In the genomic region with DNA sequence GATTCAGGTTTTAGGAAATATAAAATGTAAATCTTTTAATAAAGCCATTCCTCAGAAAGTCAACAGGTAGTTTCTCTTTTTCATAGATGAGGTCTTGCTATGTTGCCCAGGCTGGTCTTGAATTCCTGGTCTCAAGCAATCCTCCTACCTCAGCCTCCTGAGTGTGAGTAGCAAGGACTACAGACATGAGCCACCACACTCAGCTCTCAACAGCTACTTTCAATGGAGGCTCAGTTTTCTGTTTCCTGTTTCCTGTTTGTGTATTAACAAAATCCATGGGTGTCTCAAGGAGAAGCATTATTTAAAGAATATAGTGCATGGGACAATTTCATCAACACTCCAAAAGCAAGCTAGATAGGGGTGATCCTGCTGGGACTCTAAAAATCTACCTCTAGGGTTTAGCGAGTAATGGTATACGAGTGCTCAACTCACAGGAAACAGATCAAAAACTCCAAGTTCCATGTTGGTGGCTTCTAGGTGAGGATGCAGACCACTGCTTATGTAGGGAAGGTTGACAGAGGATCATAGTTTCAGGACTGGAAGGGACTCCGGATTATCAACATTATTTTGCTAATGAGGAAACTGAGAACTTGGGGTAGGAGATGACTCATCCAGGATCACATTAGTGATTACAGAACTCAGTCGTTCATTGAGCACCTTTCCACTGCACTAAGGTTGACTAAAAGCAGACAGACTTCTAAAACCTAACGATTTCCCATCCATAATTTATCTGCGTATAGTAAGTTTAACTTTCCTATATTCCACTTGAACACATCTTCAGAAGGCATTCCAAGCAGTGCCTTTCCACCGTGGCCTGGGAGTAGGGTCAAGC, we compare ENCODE assay signal across 22 cellular contexts.
DNase-seq lines count a peak whose midpoint lies in the region; ATAC-seq, FAIRE-seq and TF ChIP-seq lines count a peak whose summit lies in the region.
"Had no signal": no experiment of that assay in that cellular context is flagged by ENCODE, and none has a peak within 500 bp of the region (broad histone marks: within the 10 kb centered on the region; RNA-seq: fewer than 3 reads in every experiment).

No MANE protein-coding gene starts in this region.

- H3K23me2 ChIP-seq in H1 (ENCODE audit: low read depth, low read length), result no peaks in the 10 kb centered on the region

- no peak overlapping the region for H2AK5ac ChIP-seq in H1 (ENCODE audit: low read depth, low read length)

- 0 out of 2 replicates have a peak overlapping the region, but pooled peaks have one; percentile 19 for H2BK5ac ChIP-seq in H1 (ENCODE audit: low read depth, low read length)

- H3K4ac ChIP-seq in H1 (replicated peaks; ENCODE audit: insufficient read length, low read depth, low read length), result no peak overlapping the region

- H3K23ac ChIP-seq in H1 (ENCODE audit: insufficient read length), result no peak overlapping the region

- H2BK120ac ChIP-seq in H1 (replicated peaks; ENCODE audit: low read depth, low read length), result no peak overlapping the region

- H3K56ac ChIP-seq in H1 (replicated peaks; ENCODE audit: insufficient read length, low read depth, low read length), result no peak overlapping the region

- POLR2A ChIA-PET in OCI-LY7 (lab: Charles Lee), result no interaction called here
- POLR2A ChIA-PET in H1 (lab: Charles Lee; ENCODE audit: partially characterized antibody), result no interaction called here

- 0 out of 2 replicates have a peak overlapping the region, but pooled peaks have one; percentile 4 for H2AFZ ChIP-seq in OCI-LY7 (ENCODE audit: low read length)
- H2AFZ ChIP-seq in H1 (ENCODE audit: low read length), result no peak overlapping the region

- H2BK12ac ChIP-seq in H1 (ENCODE audit: low read depth, low read length), result no peak overlapping the region

- H2BK20ac ChIP-seq in H1 (ENCODE audit: low read length), result no peak overlapping the region

- H3K27ac ChIP-seq in OCI-LY7 (ENCODE audit: low read depth, low read length, poor library complexity, severe bottlenecking) (no peak overlapping the region), H1 (ENCODE audit: low read depth, low read length) (no peak overlapping the region)
- H3K27ac ChIP-seq: BLaER1 treated with 17β-estradiol and CSF1 and Interleukin-3, amounts not matched to agents 10 nM and 100 nM; cardiac muscle cell; SJSA1 had no signal

- DNase-seq in activated T-cell treated with anti-CD3 and anti-CD28 coated beads, Interleukin-2, amount 50 U/mL, for 72 hours, result no peak
- DNase-seq in activated T-cell treated with anti-CD3 and anti-CD28 coated beads for 4 hours (no peak), OCI-LY7 (ENCODE audit: low spot score) (no peak), H1 (ENCODE audit: low read depth in 1 of 2, low spot score in 2 of 2) (no peak), GM03348 (ENCODE audit: low spot score) (no peak)
- DNase-seq in activated effector memory CD4-positive, alpha-beta T cell treated with Interleukin-2 at 50 U/mL for 16 hours, result no peak
- DNase-seq: activated CD8-positive, alpha-beta memory T cell treated with anti-CD3 and anti-CD28 coated beads for 24 hours; activated effector memory CD4-positive, alpha-beta T cell treated with anti-CD3 and anti-CD28 coated beads, Interleukin-2, amount 50 U/mL, for 16 hours; amygdala; glutamatergic neuron; IMR-90; NCI-H1417; NCI-H510A; NK-92 treated with Interleukin-12 subunit alpha and Interleukin-12 subunit beta, amount 100 ng/mL, for 24 hours had no signal

- no peaks in the 10 kb centered on the region for H3K79me1 ChIP-seq in H1 (ENCODE audit: low read depth, low read length)

- H3K4me1 Mint-ChIP-seq in activated T-cell treated with anti-CD3 and anti-CD28 coated beads, Interleukin-2, amount 50 U/mL, for 72 hours (ENCODE audit: low read depth), result peaks cover 38% of the 10 kb centered on the region

- H3K9me2 ChIP-seq in OCI-LY7 (ENCODE audit: insufficient read depth, low read length), result no peaks in the 10 kb centered on the region

- H3K79me2 ChIP-seq in OCI-LY7 (ENCODE audit: insufficient read depth, low read depth, low read length), result no peaks in the 10 kb centered on the region
- H3K79me2 ChIP-seq in H1 (ENCODE audit: control insufficient read depth in 1 of 2, insufficient read depth in 2 of 2, low read length in 2 of 2), result no peaks in the 10 kb centered on the region

- BruUV-seq in OCI-LY7 (replicated peaks; lab: Mats Ljungman, UMichigan), result no TSS peak

- CTCF ChIA-PET in OCI-LY7 (lab: Charles Lee; ENCODE audit: unreplicated experiment), result interaction anchor here (0.9 kb wide), 1 partner anchor 165 kb away, joined by 3 read pairs; no protein-coding TSS in a partner anchor
- CTCF ChIA-PET in H1 (lab: Charles Lee; ENCODE audit: partially characterized antibody), result interaction anchor here (1.9 kb wide), 1 partner anchor 14 kb away, joined by 5 read pairs; no protein-coding TSS in a partner anchor

- no peak overlapping the region for H3K18ac ChIP-seq in H1 (ENCODE audit: extremely low read depth, low read length)

- H3K14ac ChIP-seq in H1 (ENCODE audit: insufficient read length), result no peak overlapping the region

- no peak for TF ChIP-seq RAD21 in H1 (IDR thresholded peaks at IDR 0.05 in 1 of 2, conservative IDR thresholded peaks at IDR 0.05 in 1 of 2; ENCODE audit: low read depth in 2 of 2, low read length in 2 of 2)

- H3K36me3 ChIP-seq in OCI-LY7 (ENCODE audit: insufficient read depth, low read length), result no peaks in the 10 kb centered on the region
- no peaks in the 10 kb centered on the region for H3K36me3 ChIP-seq in H1 (ENCODE audit: control insufficient read depth in 2 of 4, insufficient read depth in 4 of 4, low read length in 3 of 4)
- H3K36me3 ChIP-seq: BLaER1 treated with 17β-estradiol and CSF1 and Interleukin-3, amounts not matched to agents 10 nM and 100 nM; cardiac muscle cell had no signal

- H3K4me1 ChIP-seq in OCI-LY7 (ENCODE audit: insufficient read depth, low read length, poor library complexity, severe bottlenecking) (no peaks in the 10 kb centered on the region), H1 (replicated peaks in 1 of 4; ENCODE audit: control insufficient read depth in 3 of 4, insufficient read depth in 4 of 4, low read length in 3 of 4) (no peaks in the 10 kb centered on the region)

- ATAC-seq in activated T-cell treated with anti-CD3 and anti-CD28 coated beads, Interleukin-2, amount 50 U/mL, for 72 hours (replicated peaks in 1 of 2), result peak; percentile 53 to 75
- ATAC-seq in GM18861 (IDR thresholded peaks at IDR 0.05; ENCODE audit: unreplicated experiment), result peak; percentile 46
- no peak for ATAC-seq in GM19467 (IDR thresholded peaks at IDR 0.05; ENCODE audit: unreplicated experiment)

- WGBS in H1 (ENCODE audit: extremely low coverage in 1 of 2, insufficient coverage in 1 of 2, insufficient read length in 1 of 2, insufficient replicate concordance in 2 of 2, low coverage in 1 of 2, low lambda C conversion rate in 2 of 2, missing lambda C conversion rate in 1 of 2), 2 experiments, result 90% methylated on average over 7 of the region's 7 CpGs; no CpG with 5 or more reads in 1 of the 2 experiments

- H2BK15ac ChIP-seq in H1 (ENCODE audit: low read length), result no peak overlapping the region

- no peaks in the 10 kb centered on the region for H3K27me3 ChIP-seq in H1 (replicated peaks in 1 of 4; ENCODE audit: control insufficient read depth in 3 of 4, extremely low read depth in 1 of 4, insufficient read depth in 3 of 4, low read length in 3 of 4)
- H3K27me3 ChIP-seq: BLaER1 treated with 17β-estradiol and CSF1 and Interleukin-3, amounts not matched to agents 10 nM and 100 nM; cardiac muscle cell; SJSA1 had no signal

- no peaks in the 10 kb centered on the region for H3K9me3 ChIP-seq in OCI-LY7 (ENCODE audit: low read length)
- H3K9me3 ChIP-seq in H1 (ENCODE audit: insufficient read depth in 2 of 2, low read depth in 1 of 2, low read length in 1 of 2), result 0 out of 4 replicates have a peak, but pooled peaks cover 0 to 3% of the 10 kb centered on the region in 2 experiments

- H4K5ac ChIP-seq in H1 (ENCODE audit: insufficient read length, low read depth, low read length), result no peak overlapping the region

- H3K4me3 Mint-ChIP-seq in activated T-cell treated with anti-CD3 and anti-CD28 coated beads, Interleukin-2, amount 50 U/mL, for 72 hours, result peak overlapping the region in 1 of 2 donors; percentile 25

- no peak overlapping the region for H4K91ac ChIP-seq in H1 (replicated peaks; ENCODE audit: insufficient read length, low read length)

- peaks cover 9 to 10% of the 10 kb centered on the region in 2 donors for H3K9me3 Mint-ChIP-seq in activated T-cell treated with anti-CD3 and anti-CD28 coated beads, Interleukin-2, amount 50 U/mL, for 72 hours

- H4K8ac ChIP-seq in H1 (ENCODE audit: extremely low read depth, insufficient read depth, low read length), result no peak overlapping the region

- H4K20me1 ChIP-seq in OCI-LY7 (ENCODE audit: insufficient read depth, low read length), result no peaks in the 10 kb centered on the region
- no peaks in the 10 kb centered on the region for H4K20me1 ChIP-seq in H1 (replicated peaks in 1 of 2; ENCODE audit: control insufficient read depth in 1 of 2, insufficient read depth in 2 of 2, low read length in 2 of 2)
- H4K20me1 ChIP-seq: BLaER1 treated with 17β-estradiol and CSF1 and Interleukin-3, amounts not matched to agents 10 nM and 100 nM had no signal

- peaks cover 10 to 19% of the 10 kb centered on the region in 2 donors for H3K36me3 Mint-ChIP-seq in activated T-cell treated with anti-CD3 and anti-CD28 coated beads, Interleukin-2, amount 50 U/mL, for 72 hours (ENCODE audit: insufficient read depth in 2 of 2)

- H3K4me2 ChIP-seq in OCI-LY7 (ENCODE audit: low read length) (no peak overlapping the region), H1 (ENCODE audit: insufficient read depth in 1 of 2, low read depth in 2 of 2, low read length in 2 of 2) (no peak overlapping the region)
- H3K4me2 ChIP-seq: BLaER1 treated with 17β-estradiol and CSF1 and Interleukin-3, amounts not matched to agents 10 nM and 100 nM had no signal

- no peak for TF ChIP-seq EP300 in H1 (IDR thresholded peaks at IDR 0.05; ENCODE audit: borderline replicate concordance in 1 of 2, low read depth in 2 of 2, low read length in 2 of 2)

- FAIRE-seq in H1 (lab: Jason Lieb, UNC), result no peak
- FAIRE-seq: RCC 7860 had no signal

- TF ChIP-seq CTCF in OCI-LY7 (conservative IDR thresholded peaks at IDR 0.05; ENCODE audit: low read length), result no peak
- no peak for TF ChIP-seq CTCF in H1 (IDR thresholded peaks at IDR 0.05; ENCODE audit: control extremely low read depth in 1 of 3, insufficient read depth in 1 of 3, low read depth in 1 of 3, low read length in 3 of 3)

- intact Hi-C loops in OCI-LY7 (cut with micrococcal nuclease; ENCODE audit: unreplicated experiment), result loop anchor here (2.0 kb wide), 1 partner anchor 60 kb away; no protein-coding TSS in a partner anchor

- no peak for TF ChIP-seq POLR2A in H1 (IDR thresholded peaks at IDR 0.05; ENCODE audit: control extremely low read depth in 1 of 2, low read depth in 2 of 2, low read length in 2 of 2)

- H3K9ac ChIP-seq in H1 (replicated peaks in 1 of 4; ENCODE audit: extremely low read depth in 1 of 4, low read depth in 3 of 4, low read length in 3 of 4), result no peak overlapping the region
- H3K9ac ChIP-seq: BLaER1 treated with 17β-estradiol and CSF1 and Interleukin-3, amounts not matched to agents 10 nM and 100 nM had no signal

- H3K4me3 ChIP-seq in OCI-LY7 (ENCODE audit: low read depth, low read length, poor library complexity, severe bottlenecking) (no peak overlapping the region), H1 (ENCODE audit: extremely low read depth in 1 of 4, insufficient read depth in 2 of 4, low read depth in 3 of 4, low read length in 4 of 4) (no peak overlapping the region)
- H3K4me3 ChIP-seq: BLaER1 treated with 17β-estradiol and CSF1 and Interleukin-3, amounts not matched to agents 10 nM and 100 nM; cardiac muscle cell; lung; SJSA1 had no signal

- no peaks in the 10 kb centered on the region for H3K27me3 Mint-ChIP-seq in activated T-cell treated with anti-CD3 and anti-CD28 coated beads, Interleukin-2, amount 50 U/mL, for 72 hours (ENCODE audit: low read depth)
- H3K27me3 Mint-ChIP-seq: progenitor cell of endocrine pancreas had no signal

- no peak overlapping the region for H3K27ac Mint-ChIP-seq in activated T-cell treated with anti-CD3 and anti-CD28 coated beads, Interleukin-2, amount 50 U/mL, for 72 hours
- H3K27ac Mint-ChIP-seq: progenitor cell of endocrine pancreas had no signal
